In genomic region chr1:58899581-58900271, GRCh38 we compare ENCODE assay signal across 2 cellular contexts.
TF ChIP-seq lines count a peak whose summit lies in the region.

No MANE protein-coding gene starts in this region.

TF ChIP-seq in IMR-90, 13 proteins besides CTCF, POLR2A, EP300 and RAD21 (continued from another document):
- TF ChIP-seq RCOR1 (IDR thresholded peaks at IDR 0.05; ENCODE audit: insufficient replicate concordance, low read length) (no peak), MXI1 (IDR thresholded peaks at IDR 0.05; ENCODE audit: borderline replicate concordance, low read depth, low read length) (no peak), MAZ (IDR thresholded peaks at IDR 0.05; ENCODE audit: borderline replicate concordance, low read depth, low read length) (no peak), FOS (IDR thresholded peaks at IDR 0.05; ENCODE audit: low read depth, low read length) (no peak), NFE2L2 (IDR thresholded peaks at IDR 0.05; ENCODE audit: low read depth, low read length) (no peak), CHD1 (IDR thresholded peaks at IDR 0.05; ENCODE audit: low read depth, low read length) (no peak), ELK1 (IDR thresholded peaks at IDR 0.05; ENCODE audit: borderline replicate concordance, low read depth, low read length) (no peak), RFX5 (IDR thresholded peaks at IDR 0.05; ENCODE audit: low read depth, low read length) (no peak), BHLHE40 (IDR thresholded peaks at IDR 0.05; ENCODE audit: low read depth, low read length) (no peak)
TF ChIP-seq in IMR-90: peak in this region for 0.

TF ChIP-seq in liver, 16 proteins besides CTCF, POLR2A, EP300 and RAD21 (continued from another document):
- TF ChIP-seq REST (IDR thresholded peaks at IDR 0.05) (no peak), GABPA (IDR thresholded peaks at IDR 0.05 in 1 of 2, conservative IDR thresholded peaks at IDR 0.05 in 1 of 2) (no peak), RXRA (IDR thresholded peaks at IDR 0.05) (no peak), SP1 (IDR thresholded peaks at IDR 0.05) (no peak)
